ENCODE assay signal across 1 cellular context in genomic region chr2:100561191-100561590, GRCh38.
TF ChIP-seq lines count a peak whose summit lies in the region.

No MANE protein-coding gene starts in this region.

TF ChIP-seq in IMR-90, 13 proteins besides CTCF, POLR2A, EP300 and RAD21 (continued from another document):
- TF ChIP-seq, protein P1, sequence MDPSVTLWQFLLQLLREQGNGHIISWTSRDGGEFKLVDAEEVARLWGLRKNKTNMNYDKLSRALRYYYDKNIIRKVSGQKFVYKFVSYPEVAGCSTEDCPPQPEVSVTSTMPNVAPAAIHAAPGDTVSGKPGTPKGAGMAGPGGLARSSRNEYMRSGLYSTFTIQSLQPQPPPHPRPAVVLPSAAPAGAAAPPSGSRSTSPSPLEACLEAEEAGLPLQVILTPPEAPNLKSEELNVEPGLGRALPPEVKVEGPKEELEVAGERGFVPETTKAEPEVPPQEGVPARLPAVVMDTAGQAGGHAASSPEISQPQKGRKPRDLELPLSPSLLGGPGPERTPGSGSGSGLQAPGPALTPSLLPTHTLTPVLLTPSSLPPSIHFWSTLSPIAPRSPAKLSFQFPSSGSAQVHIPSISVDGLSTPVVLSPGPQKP (IDR thresholded peaks at IDR 0.05; ENCODE audit: borderline replicate concordance, low read depth, low read length), result no peak
- TF ChIP-seq CHD1 (IDR thresholded peaks at IDR 0.05; ENCODE audit: low read depth, low read length) (no peak), MXI1 (IDR thresholded peaks at IDR 0.05; ENCODE audit: borderline replicate concordance, low read depth, low read length) (no peak)
TF ChIP-seq in IMR-90: peak in this region for 0.
